In the genomic region with DNA sequence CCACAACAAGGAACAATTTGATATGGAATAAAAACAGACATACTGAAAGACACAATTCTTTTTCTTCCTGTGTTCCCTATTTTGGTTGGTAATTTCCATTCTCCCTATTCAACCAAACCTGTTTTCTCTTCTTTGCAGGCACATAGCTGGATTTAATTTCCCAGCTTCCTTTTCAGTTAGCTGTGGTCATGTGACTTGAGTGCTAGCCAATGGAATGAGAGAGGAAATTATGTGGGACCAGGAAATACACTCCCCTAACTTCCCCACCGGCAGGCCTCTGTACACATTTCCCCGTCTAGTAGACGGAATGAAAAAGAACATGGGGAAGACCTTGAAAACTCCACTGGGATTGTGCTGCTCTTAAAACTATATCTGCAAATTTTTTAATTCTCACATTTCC, we compare ENCODE assay signal across 2 cellular contexts.
TF ChIP-seq lines count a peak whose summit lies in the region.

No MANE protein-coding gene starts in this region.

TF ChIP-seq in Ishikawa, 13 proteins besides CTCF, POLR2A, EP300 and RAD21 (continued from another document):
- TF ChIP-seq, protein P1, sequence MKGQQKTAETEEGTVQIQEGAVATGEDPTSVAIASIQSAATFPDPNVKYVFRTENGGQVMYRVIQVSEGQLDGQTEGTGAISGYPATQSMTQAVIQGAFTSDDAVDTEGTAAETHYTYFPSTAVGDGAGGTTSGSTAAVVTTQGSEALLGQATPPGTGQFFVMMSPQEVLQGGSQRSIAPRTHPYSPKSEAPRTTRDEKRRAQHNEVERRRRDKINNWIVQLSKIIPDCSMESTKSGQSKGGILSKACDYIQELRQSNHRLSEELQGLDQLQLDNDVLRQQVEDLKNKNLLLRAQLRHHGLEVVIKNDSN (IDR thresholded peaks at IDR 0.05) = peak; percentile 39; the same call in 1 of the 2 replicates

TF ChIP-seq in K562, 482 proteins besides CTCF, POLR2A, EP300 and RAD21 (continued from another document):
- peak; percentile 59 for TF ChIP-seq NFYB (IDR thresholded peaks at IDR 0.05; ENCODE audit: extremely low read depth, insufficient read length)
- 0 out of 2 replicates have a peak, but pooled peaks have one; percentile 23 for TF ChIP-seq RAD51 (IDR thresholded peaks at IDR 0.05; ENCODE audit: borderline replicate concordance, low read depth)
- TF ChIP-seq, protein P2, sequence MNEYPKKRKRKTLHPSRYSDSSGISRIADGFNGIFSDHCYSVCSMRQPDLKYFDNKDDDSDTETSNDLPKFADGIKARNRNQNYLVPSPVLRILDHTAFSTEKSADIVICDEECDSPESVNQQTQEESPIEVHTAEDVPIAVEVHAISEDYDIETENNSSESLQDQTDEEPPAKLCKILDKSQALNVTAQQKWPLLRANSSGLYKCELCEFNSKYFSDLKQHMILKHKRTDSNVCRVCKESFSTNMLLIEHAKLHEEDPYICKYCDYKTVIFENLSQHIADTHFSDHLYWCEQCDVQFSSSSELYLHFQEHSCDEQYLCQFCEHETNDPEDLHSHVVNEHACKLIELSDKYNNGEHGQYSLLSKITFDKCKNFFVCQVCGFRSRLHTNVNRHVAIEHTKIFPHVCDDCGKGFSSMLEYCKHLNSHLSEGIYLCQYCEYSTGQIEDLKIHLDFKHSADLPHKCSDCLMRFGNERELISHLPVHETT (CRISPR knock-in tag; conservative IDR thresholded peaks at IDR 0.05 in 1 of 2, IDR thresholded peaks at IDR 0.05 in 1 of 2) = no peak
- TF ChIP-seq, protein P3, sequence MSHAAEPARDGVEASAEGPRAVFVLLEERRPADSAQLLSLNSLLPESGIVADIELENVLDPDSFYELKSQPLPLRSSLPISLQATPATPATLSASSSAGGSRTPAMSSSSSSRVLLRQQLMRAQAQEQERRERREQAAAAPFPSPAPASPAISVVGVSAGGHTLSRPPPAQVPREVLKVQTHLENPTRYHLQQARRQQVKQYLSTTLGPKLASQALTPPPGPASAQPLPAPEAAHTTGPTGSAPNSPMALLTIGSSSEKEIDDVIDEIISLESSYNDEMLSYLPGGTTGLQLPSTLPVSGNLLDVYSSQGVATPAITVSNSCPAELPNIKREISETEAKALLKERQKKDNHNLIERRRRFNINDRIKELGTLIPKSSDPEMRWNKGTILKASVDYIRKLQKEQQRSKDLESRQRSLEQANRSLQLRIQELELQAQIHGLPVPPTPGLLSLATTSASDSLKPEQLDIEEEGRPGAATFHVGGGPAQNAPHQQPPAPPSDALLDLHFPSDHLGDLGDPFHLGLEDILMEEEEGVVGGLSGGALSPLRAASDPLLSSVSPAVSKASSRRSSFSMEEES (CRISPR knock-in tag; IDR thresholded peaks at IDR 0.05) = peak; percentile 80
- no peak for TF ChIP-seq L3MBTL2 (IDR thresholded peaks at IDR 0.05)
TF ChIP-seq in K562: peak in this region for 4.
